ENCODE assay signal across 38 cellular contexts in the genomic region with DNA sequence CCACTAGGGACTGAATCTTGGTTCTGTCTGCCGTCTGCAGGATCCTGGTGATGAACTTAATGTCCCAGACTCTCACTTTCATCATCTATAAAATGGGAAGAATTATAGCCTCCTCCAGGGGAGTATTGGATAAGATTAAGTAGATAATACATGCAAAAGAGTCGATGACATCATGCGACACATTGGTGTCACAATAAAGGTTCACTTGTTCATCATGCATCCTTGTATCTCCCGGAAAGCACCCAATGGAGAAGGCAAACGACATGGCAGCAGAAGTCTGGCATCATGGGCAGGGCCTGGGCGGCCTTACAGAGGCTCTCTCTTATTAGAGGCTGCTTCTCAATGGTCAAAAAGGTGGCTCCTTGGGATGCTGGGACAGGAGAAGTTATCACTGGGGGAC. TPM values are rescaled to one million over a fixed set of nuclear protein-coding genes. Genes with fewer than 3 reads are reported as not detected.
"Had no signal": no experiment of that assay in that cellular context is flagged by ENCODE, and none has a peak within 500 bp of the region (broad histone marks: within the 10 kb centered on the region; RNA-seq: fewer than 3 reads in every experiment).

No MANE protein-coding gene starts in this region.

- DNase-seq: activated B cell treated with CpG ODN at 0.5 μM for 24 hours; activated CD4-positive, alpha-beta memory T cell treated with anti-CD3 and anti-CD28 coated beads for 36 hours; activated CD4-positive, alpha-beta T cell treated with anti-CD3 and anti-CD28 coated beads for 36 hours; activated CD4-positive, alpha-beta T cell treated with anti-CD3 and anti-CD28 coated beads, Interleukin-2, amount 10 ng/mL, durations not matched to agents 24 days and 14 days; activated CD4-positive, CD25-positive, alpha-beta regulatory T cell treated with anti-CD3 and anti-CD28 coated beads, Interleukin-2, amount 50 U/mL, for 72 hours; activated CD8-positive, alpha-beta memory T cell treated with anti-CD3 and anti-CD28 coated beads, Interleukin-2, amount 10 ng/mL, durations not matched to agents 7 days and 5 days; activated CD8-positive, alpha-beta memory T cell treated with anti-CD3 and anti-CD28 coated beads, Interleukin-2, amount 50 U/mL, for 4 hours; activated CD8-positive, alpha-beta T cell treated with anti-CD3 and anti-CD28 coated beads, Interleukin-2, amount 10 ng/mL, durations not matched to agents 7 days and 5 days; activated naive CD4-positive, alpha-beta T cell treated with anti-CD3 and anti-CD28 coated beads for 36 hours; activated naive CD8-positive, alpha-beta T cell treated with anti-CD3 and anti-CD28 coated beads for 36 hours; activated naive CD8-positive, alpha-beta T cell treated with anti-CD3 and anti-CD28 coated beads, Interleukin-2, amount 50 U/mL, for 24 hours; activated T-cell treated with anti-CD3 and anti-CD28 coated beads, Interleukin-2, amount 50 U/mL, for 1 hour; activated T-cell treated with anti-CD3 and anti-CD28 coated beads, Interleukin-2, amount 50 U/mL, for 48 hours; adrenal gland; amygdala; aorta; body of pancreas; caudate nucleus; effector CD8-positive, alpha-beta T cell; esophagus squamous epithelium; foreskin melanocyte; heart right ventricle; hippocampal formation; T-helper 2 cell had no signal

- H3K4me1 ChIP-seq: adrenal gland, body of pancreas, esophagus squamous epithelium, gastroesophageal sphincter had no signal

- H3K4me3 ChIP-seq: adrenal gland, body of pancreas, esophagus squamous epithelium, gastroesophageal sphincter, heart right ventricle had no signal

- H3K36me3 ChIP-seq: adrenal gland, esophagus squamous epithelium, gastroesophageal sphincter, heart right ventricle had no signal

- H3K27me3 ChIP-seq: body of pancreas had no signal

- ATAC-seq: activated CD4-positive, alpha-beta T cell treated with anti-CD3 and anti-CD28 coated beads for 36 hours; activated CD8-positive, alpha-beta memory T cell treated with anti-CD3 and anti-CD28 coated beads, Interleukin-2, amount 10 ng/mL, durations not matched to agents 7 days and 5 days; activated CD8-positive, alpha-beta T cell treated with anti-CD3 and anti-CD28 coated beads, Interleukin-2, amount 10 ng/mL, durations not matched to agents 7 days and 5 days; activated naive CD8-positive, alpha-beta T cell treated with anti-CD3 and anti-CD28 coated beads, Interleukin-2, amount 50 U/mL, for 24 hours; body of pancreas; gastroesophageal sphincter; heart right ventricle had no signal

- FAIRE-seq: colon, endometrium, endothelial cell of umbilical vein had no signal

- H3K27ac ChIP-seq: adrenal gland, body of pancreas, epithelial cell of prostate, esophagus squamous epithelium, gastroesophageal sphincter, heart right ventricle, VCaP had no signal

- H3K9me3 ChIP-seq: adrenal gland, body of pancreas, esophagus squamous epithelium, gastroesophageal sphincter, heart right ventricle had no signal

RNA-seq across cellular contexts. Expression of a gene that starts 35.1 kb away (rescaled TPM):
- total RNA-seq: activated CD4-positive, alpha-beta memory T cell treated with anti-CD3 and anti-CD28 coated beads for 36 hours; activated CD4-positive, alpha-beta T cell treated with anti-CD3 and anti-CD28 coated beads for 36 hours; activated CD4-positive, alpha-beta T cell treated with anti-CD3 and anti-CD28 coated beads, Interleukin-2, amount 10 ng/mL, durations not matched to agents 24 days and 14 days; activated CD8-positive, alpha-beta memory T cell treated with anti-CD3 and anti-CD28 coated beads for 36 hours; activated CD8-positive, alpha-beta memory T cell treated with anti-CD3 and anti-CD28 coated beads, Interleukin-2, amount 10 ng/mL, durations not matched to agents 7 days and 5 days; activated CD8-positive, alpha-beta T cell treated with anti-CD3 and anti-CD28 coated beads, Interleukin-2, amount 10 ng/mL, durations not matched to agents 7 days and 5 days; activated naive CD4-positive, alpha-beta T cell treated with anti-CD3 and anti-CD28 coated beads for 36 hours; activated naive CD8-positive, alpha-beta T cell treated with anti-CD3 and anti-CD28 coated beads for 36 hours; activated T-helper 1 cell treated with anti-CD3 and anti-CD28 coated beads, Interleukin-12 subunit alpha, Interleukin-12 subunit beta, Interleukin-2, Interleukin-4 antibody, amounts not matched to agents 30 ng/mL and 10 ng/mL and 1 ng/mL, durations not matched to agents 14 hours and 24 hours and 36 hours; activated T-helper 2 cell treated with anti-CD3 and anti-CD28 coated beads, Interferon-gamma antibody, Interleukin-2, Interleukin-4, amounts not matched to agents 10 μg/mL and 5 μg/mL and 100 μg/mL, durations not matched to agents 14 hours and 24 hours and 36 hours; body of pancreas; chondrocyte; dermis microvascular lymphatic vessel endothelial cell; endothelial cell of umbilical vein; fibroblast of lung; fibroblast of villous mesenchyme; glomerular endothelial cell had no signal
- polyA plus RNA-seq: endothelial cell of umbilical vein, fibroblast of lung had no signal

RNA-seq across cellular contexts. Expression of a gene that starts 54.1 kb away (rescaled TPM):
- total RNA-seq: activated CD4-positive, alpha-beta memory T cell treated with anti-CD3 and anti-CD28 coated beads for 36 hours; activated CD4-positive, alpha-beta T cell treated with anti-CD3 and anti-CD28 coated beads for 36 hours; activated CD4-positive, alpha-beta T cell treated with anti-CD3 and anti-CD28 coated beads, Interleukin-2, amount 10 ng/mL, durations not matched to agents 24 days and 14 days; activated CD8-positive, alpha-beta memory T cell treated with anti-CD3 and anti-CD28 coated beads for 36 hours; activated CD8-positive, alpha-beta memory T cell treated with anti-CD3 and anti-CD28 coated beads, Interleukin-2, amount 10 ng/mL, durations not matched to agents 7 days and 5 days; activated CD8-positive, alpha-beta T cell treated with anti-CD3 and anti-CD28 coated beads, Interleukin-2, amount 10 ng/mL, durations not matched to agents 7 days and 5 days; activated naive CD4-positive, alpha-beta T cell treated with anti-CD3 and anti-CD28 coated beads for 36 hours; activated naive CD8-positive, alpha-beta T cell treated with anti-CD3 and anti-CD28 coated beads for 36 hours; activated T-helper 1 cell treated with anti-CD3 and anti-CD28 coated beads, Interleukin-12 subunit alpha, Interleukin-12 subunit beta, Interleukin-2, Interleukin-4 antibody, amounts not matched to agents 30 ng/mL and 10 ng/mL and 1 ng/mL, durations not matched to agents 14 hours and 24 hours and 36 hours; activated T-helper 2 cell treated with anti-CD3 and anti-CD28 coated beads, Interferon-gamma antibody, Interleukin-2, Interleukin-4, amounts not matched to agents 10 μg/mL and 5 μg/mL and 100 μg/mL, durations not matched to agents 14 hours and 24 hours and 36 hours; body of pancreas; chondrocyte; dermis microvascular lymphatic vessel endothelial cell; endothelial cell of umbilical vein; fibroblast of lung; fibroblast of villous mesenchyme; glomerular endothelial cell had no signal
- polyA plus RNA-seq: endothelial cell of umbilical vein, fibroblast of lung had no signal
